In genomic region chr17:78144736-78145641, GRCh38 we compare ENCODE assay signal across 6 cellular contexts. TPM values are rescaled to one million over a fixed set of nuclear protein-coding genes. Genes with fewer than 3 reads are reported as not detected.
DNase-seq lines count a peak whose midpoint lies in the region; ATAC-seq and TF ChIP-seq lines count a peak whose summit lies in the region.

No MANE protein-coding gene starts in this region.

- no peak for TF ChIP-seq POLR2A in esophagus squamous epithelium (IDR thresholded peaks at IDR 0.05)

- no peak overlapping the region for H3K4me3 ChIP-seq in esophagus squamous epithelium

- H3K27ac ChIP-seq in esophagus squamous epithelium = peak overlapping the region; percentile 4 to 80 (median 70)

- H3K9me3 ChIP-seq in esophagus squamous epithelium = no peaks in the 10 kb centered on the region

- H3K4me1 ChIP-seq in esophagus squamous epithelium = peaks cover 42 to 82% (median 53%) of the 10 kb centered on the region in 3 donors

- WGBS in esophagus squamous epithelium, 2 donors = 25 to 40% methylated on average over 4 of the region's 18 CpGs

- TF ChIP-seq CTCF in esophagus squamous epithelium (IDR thresholded peaks at IDR 0.05) = no peak

- ATAC-seq in sciatic nerve = peak; percentile 74
- ATAC-seq in GM19452 (IDR thresholded peaks at IDR 0.05; ENCODE audit: unreplicated experiment) = no peak

- intact Hi-C loops in esophagus squamous epithelium (cut with DNase I) (no loop called here), sciatic nerve (cut with DNase I) (no loop called here)

- no peaks in the 10 kb centered on the region for H3K36me3 ChIP-seq in esophagus squamous epithelium

- no peaks in the 10 kb centered on the region for H3K27me3 ChIP-seq in esophagus squamous epithelium

- peak; percentile 29 for DNase-seq in LoVo (ENCODE audit: low spot score)
- no peak for DNase-seq in esophagus squamous epithelium (lab: John Stamatoyannopoulos, UW)
- DNase-seq in sciatic nerve (ENCODE audit: low spot score) = no peak
- no peak for DNase-seq in activated effector memory CD4-positive, alpha-beta T cell treated with anti-CD3 and anti-CD28 coated beads, Interleukin-2, amount 50 U/mL, for 16 hours
- no peak for DNase-seq in NCI-H1417 (lab: John Stamatoyannopoulos, UW)

RNA-seq across cellular contexts. Expression of gene C17orf99, which starts 1.2 kb away (rescaled TPM):
- total RNA-seq in esophagus squamous epithelium (under 1 TPM in 2 of 4 donors, not detected in 2; 0.19 to 0.21 TPM), sciatic nerve (0.71 TPM)

RNA-seq across cellular contexts. Expression of gene TMC8, which starts 14.4 kb away (rescaled TPM):
- total RNA-seq in esophagus squamous epithelium (1 to 10 TPM in 3 of 4 donors, under 1 TPM in 1; 1.00 to 5.7 (median 1.5) TPM), sciatic nerve (12.5 TPM)

RNA-seq across cellular contexts. Expression of gene TMC6, which starts 16.4 kb away (rescaled TPM):
- total RNA-seq in esophagus squamous epithelium = 10 to 100 TPM; 13.3 to 39.6 (median 32.2) TPM
- total RNA-seq in sciatic nerve = 95.0 TPM

RNA-seq across cellular contexts. Expression of gene SYNGR2, which starts 23.4 kb away (rescaled TPM):
- total RNA-seq in esophagus squamous epithelium (10 to 100 TPM; 41.2 to 93.9 (median 75.7) TPM), sciatic nerve (73.6 TPM)

RNA-seq across cellular contexts. Expression of gene TK1, which starts 41.9 kb away (rescaled TPM):
- total RNA-seq in esophagus squamous epithelium (10 to 100 TPM; 11.3 to 57.7 (median 34.3) TPM), sciatic nerve (1.8 TPM)
